ENCODE assay signal across 27 cellular contexts in the genomic region with DNA sequence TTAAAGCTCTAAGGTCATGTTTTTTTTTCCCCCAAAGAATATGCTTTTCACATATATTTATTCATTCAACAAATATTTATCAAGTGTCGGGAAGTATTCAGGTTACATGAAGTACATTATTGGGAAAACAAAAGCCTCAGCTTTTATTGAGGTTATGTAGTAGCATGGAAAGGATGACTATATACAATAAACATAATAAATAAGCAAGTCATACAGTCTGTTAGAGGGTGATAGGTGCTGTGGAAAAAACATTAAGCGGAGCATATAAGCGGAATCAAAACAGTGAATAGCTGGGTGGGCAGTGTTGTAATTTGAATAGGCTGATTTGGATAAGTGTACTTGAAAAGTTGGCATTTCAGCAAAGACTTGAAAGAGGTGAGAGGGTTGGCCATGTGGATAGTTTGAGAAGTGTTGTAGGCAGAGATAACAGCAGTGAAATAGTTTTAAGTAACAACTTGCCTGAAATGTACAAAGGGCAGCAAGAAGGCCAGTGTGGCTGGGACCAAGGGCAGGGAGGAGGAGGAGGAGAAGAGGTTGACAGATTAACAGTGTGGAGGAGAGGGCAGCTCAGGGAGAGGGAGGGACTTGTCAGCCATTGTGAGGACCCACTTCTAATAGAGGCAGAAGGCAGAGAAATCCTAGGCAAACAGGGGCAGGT.
"Had no signal": no experiment of that assay in that cellular context is flagged by ENCODE, and none has a peak within 500 bp of the region (broad histone marks: within the 10 kb centered on the region; RNA-seq: fewer than 3 reads in every experiment).

No MANE protein-coding gene starts in this region.

- H3K4me1 ChIP-seq: adrenal gland, ascending aorta, foreskin keratinocyte, psoas muscle, sigmoid colon had no signal

- FAIRE-seq: kidney had no signal

- ATAC-seq: activated T-cell treated with anti-CD3 and anti-CD28 coated beads, Interleukin-2, amount 50 U/mL, for 4 hours; foreskin keratinocyte; naive thymus-derived CD4-positive, alpha-beta T cell; psoas muscle; stimulated activated naive B cell treated with anti-CD40 and anti-IgM and Interleukin-4, amounts not matched to agents 10 μg/mL and 1 μg/mL and 100 μg/mL, for 72 hours; T-helper 17 cell had no signal

- H3K4me2 ChIP-seq: smooth muscle cell had no signal

- H3K27ac ChIP-seq: adrenal gland, ascending aorta, brain microvascular endothelial cell, foreskin keratinocyte, ovary, psoas muscle, sigmoid colon had no signal

- H3K27me3 ChIP-seq: adrenal gland, ascending aorta, brain microvascular endothelial cell, foreskin keratinocyte, ovary, sigmoid colon had no signal

- H3K27ac Mint-ChIP-seq: activated naive CD8-positive, alpha-beta T cell; activated T-helper 2 cell treated with anti-CD3 and anti-CD28 coated beads, Interferon-gamma antibody, Interleukin-2, Interleukin-4, amounts not matched to agents 10 μg/mL and 5 μg/mL and 100 μg/mL, durations not matched to agents 14 hours and 24 hours and 36 hours; naive thymus-derived CD4-positive, alpha-beta T cell; stimulated activated naive B cell treated with anti-CD40 and anti-IgM and Interleukin-4, amounts not matched to agents 10 μg/mL and 1 μg/mL and 100 μg/mL, for 72 hours; T-helper 17 cell had no signal

- H3K27me3 Mint-ChIP-seq: naive thymus-derived CD4-positive, alpha-beta T cell; stimulated activated naive B cell treated with anti-CD40 and anti-IgM and Interleukin-4, amounts not matched to agents 10 μg/mL and 1 μg/mL and 100 μg/mL, for 72 hours; T-helper 17 cell had no signal

- H3K9me3 Mint-ChIP-seq: activated T-cell treated with anti-CD3 and anti-CD28 coated beads, Interleukin-2, amount 50 U/mL, for 4 hours; activated T-helper 2 cell treated with anti-CD3 and anti-CD28 coated beads, Interferon-gamma antibody, Interleukin-2, Interleukin-4, amounts not matched to agents 10 μg/mL and 5 μg/mL and 100 μg/mL, durations not matched to agents 14 hours and 24 hours and 36 hours; stimulated activated naive B cell treated with anti-CD40 and anti-IgM and Interleukin-4, amounts not matched to agents 10 μg/mL and 1 μg/mL and 100 μg/mL, for 72 hours had no signal

- DNase-seq: activated CD4-positive, alpha-beta T cell treated with anti-CD3 and anti-CD28 coated beads for 4 hours; activated CD4-positive, alpha-beta T cell treated with anti-CD3 and anti-CD28 coated beads, Interleukin-2, amount 50 U/mL, for 48 hours; activated CD4-positive, CD25-positive, alpha-beta regulatory T cell; activated CD8-positive, alpha-beta memory T cell treated with anti-CD3 and anti-CD28 coated beads, Interleukin-2, amount 50 U/mL, for 48 hours; activated naive CD4-positive, alpha-beta T cell; activated T-cell treated with anti-CD3 and anti-CD28 coated beads, Interleukin-2, amount 50 U/mL, for 4 hours; adrenal gland; brain microvascular endothelial cell; central memory CD4-positive, alpha-beta T cell; dermis blood vessel endothelial cell; effector CD8-positive, alpha-beta T cell; erythroblast; foreskin keratinocyte; kidney; naive thymus-derived CD4-positive, alpha-beta T cell; ovary; sigmoid colon; stimulated activated CD4-positive, alpha-beta T cell treated with anti-CD3 and anti-CD28 coated beads, Interleukin-15, amount 100 ng/mL, for 24 hours; stimulated activated CD8-positive, alpha-beta memory T cell treated with anti-CD3 and anti-CD28 coated beads, Interleukin-4, amount 100 ng/mL, for 48 hours; stimulated activated naive B cell treated with anti-CD40 and anti-IgM and Interleukin-4, amounts not matched to agents 10 μg/mL and 1 μg/mL and 100 μg/mL, for 72 hours; SW 1271; T-helper 17 cell had no signal

- H3K36me3 Mint-ChIP-seq: activated naive CD8-positive, alpha-beta T cell; naive thymus-derived CD4-positive, alpha-beta T cell; stimulated activated naive B cell treated with anti-CD40 and anti-IgM and Interleukin-4, amounts not matched to agents 10 μg/mL and 1 μg/mL and 100 μg/mL, for 72 hours had no signal

- H3K4me3 Mint-ChIP-seq: activated naive CD8-positive, alpha-beta T cell; activated T-cell treated with anti-CD3 and anti-CD28 coated beads, Interleukin-2, amount 50 U/mL, for 4 hours; naive thymus-derived CD4-positive, alpha-beta T cell; stimulated activated naive B cell treated with anti-CD40 and anti-IgM and Interleukin-4, amounts not matched to agents 10 μg/mL and 1 μg/mL and 100 μg/mL, for 72 hours; T-helper 17 cell had no signal

- H3K4me1 Mint-ChIP-seq: stimulated activated naive B cell treated with anti-CD40 and anti-IgM and Interleukin-4, amounts not matched to agents 10 μg/mL and 1 μg/mL and 100 μg/mL, for 72 hours; T-helper 17 cell had no signal

- H3K36me3 ChIP-seq: adrenal gland, ascending aorta, brain microvascular endothelial cell, ovary, sigmoid colon had no signal

- H3K4me3 ChIP-seq: adrenal gland, ascending aorta, ovary, psoas muscle, sigmoid colon, smooth muscle cell had no signal

- H3K9me3 ChIP-seq: adrenal gland, ascending aorta, ovary, psoas muscle, sigmoid colon had no signal
